In genomic region chr19:30682576-30683536, GRCh38 we compare ENCODE assay signal across 8 cellular contexts.
DNase-seq lines count a peak whose midpoint lies in the region; ATAC-seq, FAIRE-seq and TF ChIP-seq lines count a peak whose summit lies in the region.

No MANE protein-coding gene starts in this region.

- H3K4me1 ChIP-seq in HepG2 (ENCODE audit: insufficient read depth, low read length): no peaks in the 10 kb centered on the region

- H3K9ac ChIP-seq in HepG2 (ENCODE audit: insufficient read depth, low read depth, low read length): no peak overlapping the region

- H4K20me1 ChIP-seq in HepG2 (ENCODE audit: insufficient read depth, low read length): no peaks in the 10 kb centered on the region

- no peak for ATAC-seq in activated CD4-positive, alpha-beta T cell treated with anti-CD3 and anti-CD28 coated beads for 36 hours
- peak; percentile 74 for ATAC-seq in HepG2
- ATAC-seq in GM21515 (IDR thresholded peaks at IDR 0.05; ENCODE audit: unreplicated experiment): no peak

- no peak for TF ChIP-seq POLR2A in HepG2 (IDR thresholded peaks at IDR 0.05; ENCODE audit: insufficient read depth in 1 of 2, low read depth in 2 of 2, low read length in 2 of 2)

- no peak overlapping the region for H3K27ac ChIP-seq in HepG2 (ENCODE audit: extremely low read length, insufficient read depth, low read length)

- peak; percentile 60 for TF ChIP-seq RAD21 in HepG2 (CRISPR knock-in tag; IDR thresholded peaks at IDR 0.05)

- TF ChIP-seq EP300 in HepG2 (IDR thresholded peaks at IDR 0.05; ENCODE audit: low read depth in 2 of 2, low read length in 2 of 2) (no peak), HepG2 (CRISPR knock-in tag; IDR thresholded peaks at IDR 0.05; ENCODE audit: borderline replicate concordance) (no peak)

- FAIRE-seq in HepG2 (lab: Jason Lieb, UNC): peak; percentile 47

- peaks cover 0 to 26% of the 10 kb centered on the region in 2 experiments; a peak in 3 of 5 replicates for H3K27me3 ChIP-seq in HepG2 (ENCODE audit: control insufficient read depth in 1 of 2, insufficient read depth in 2 of 2, low read length in 2 of 2)

- H3K4me3 Mint-ChIP-seq in activated CD4-positive, alpha-beta T cell treated with anti-CD3 and anti-CD28 coated beads for 36 hours: no peak overlapping the region

- POLR2A ChIA-PET in activated CD4-positive, alpha-beta T cell treated with anti-CD3 and anti-CD28 coated beads for 36 hours (lab: Charles Lee): no interaction called here
- POLR2A ChIA-PET in HepG2 (lab: Yijun Ruan, JAX): no interaction called here

- DNase-seq in ACHN: peak; percentile 51
- peak; percentile 81 for DNase-seq in GM13976 (ENCODE audit: low spot score)
- DNase-seq in NCI-H226: peak; percentile 7
- peak; percentile 76 for DNase-seq in activated CD4-positive, alpha-beta T cell treated with anti-CD3 and anti-CD28 coated beads for 36 hours
- peak; percentile 83 for DNase-seq in dermis blood vessel endothelial cell
- peak; percentile 35 for DNase-seq in HepG2 (ENCODE audit: low spot score)
- peak; percentile 36 to 55 for DNase-seq in stimulated activated CD4-positive, alpha-beta T cell treated with anti-CD3 and anti-CD28 coated beads, Interleukin-4, amount 100 ng/mL, for 48 hours (ENCODE audit: low read depth in 2 of 2)

- in situ Hi-C loops in ACHN (cut with HindIII; ENCODE audit: low pct_ligation_motif_present, low pct_unique_long_range_greater_than_20kb, low sequenced_read_pairs): no loop called here
- in situ Hi-C loops in GM13976 (cut with MboI; ENCODE audit: low sequenced_read_pairs, unreplicated experiment): loop anchor here (10.0 kb wide), 1 partner anchor 1542 kb away; no protein-coding TSS in a partner anchor
- in situ Hi-C loops in HepG2 (cut with HindIII; ENCODE audit: extremely low pct_ligation_motif_present, low pct_unique_long_range_greater_than_20kb): no loop called here

- intact Hi-C loops in activated CD4-positive, alpha-beta T cell treated with anti-CD3 and anti-CD28 coated beads for 36 hours (cut with DNase I, micrococcal nuclease): loop anchor here (2.0 to 10.0 kb wide), 4 partner anchors 672 to 1542 kb away; no protein-coding TSS in a partner anchor
- intact Hi-C loops in HepG2 (cut with micrococcal nuclease; ENCODE audit: unreplicated experiment): no loop called here

- 3% methylated on average over 24 of the region's 26 CpGs for WGBS in HepG2 (ENCODE audit: low lambda C conversion rate)

- BruUV-seq in HepG2 (replicated peaks; lab: Mats Ljungman, UMichigan): no TSS peak

- H3K4me3 ChIP-seq in HepG2 (replicated peaks in 1 of 3; ENCODE audit: insufficient read depth in 1 of 3, low read depth in 2 of 3, low read length in 3 of 3): no peak overlapping the region

- no peaks in the 10 kb centered on the region for H3K9me3 ChIP-seq in HepG2 (ENCODE audit: low read length)

- H3K4me1 Mint-ChIP-seq in activated CD4-positive, alpha-beta T cell treated with anti-CD3 and anti-CD28 coated beads for 36 hours: no peaks in the 10 kb centered on the region

- H3K4me2 ChIP-seq in HepG2 (ENCODE audit: low read depth, low read length): no peak overlapping the region

- CTCF ChIA-PET in activated CD4-positive, alpha-beta T cell treated with anti-CD3 and anti-CD28 coated beads for 36 hours (lab: Charles Lee): interaction anchor here (0.7 to 3.2 kb wide), 18 partner anchors 8 to 1742 kb away, joined by 3 to 12 read pairs (median 3); no protein-coding TSS in a partner anchor
- CTCF ChIA-PET in HepG2 (lab: Yijun Ruan, JAX; ENCODE audit: low intra/inter-chr PET ratio, low total read pairs): interaction anchor here (0.8 to 1.7 kb wide), 2 partner anchors 1541 to 1887 kb away, joined by 5 to 17 read pairs; no protein-coding TSS in a partner anchor

- H3K36me3 Mint-ChIP-seq in activated CD4-positive, alpha-beta T cell treated with anti-CD3 and anti-CD28 coated beads for 36 hours (ENCODE audit: low read depth): no peaks in the 10 kb centered on the region

- no peak overlapping the region for H2AFZ ChIP-seq in HepG2 (ENCODE audit: low read length)

- H3K79me2 ChIP-seq in HepG2 (ENCODE audit: insufficient read depth, low read length): no peaks in the 10 kb centered on the region

- H3K9me3 Mint-ChIP-seq in activated CD4-positive, alpha-beta T cell treated with anti-CD3 and anti-CD28 coated beads for 36 hours (ENCODE audit: low read depth): no peaks in the 10 kb centered on the region

- peak; percentile 81 for TF ChIP-seq CTCF in GM13976 (IDR thresholded peaks at IDR 0.05; ENCODE audit: borderline replicate concordance, control extremely low read depth, extremely low read depth, insufficient read depth, missing control alignments)
- TF ChIP-seq CTCF in HepG2 (CRISPR knock-in tag; IDR thresholded peaks at IDR 0.05): peak; percentile 84

- peaks cover 28% of the 10 kb centered on the region for H3K27me3 Mint-ChIP-seq in activated CD4-positive, alpha-beta T cell treated with anti-CD3 and anti-CD28 coated beads for 36 hours

- no peaks in the 10 kb centered on the region for H3K36me3 ChIP-seq in HepG2 (replicated peaks in 1 of 2; ENCODE audit: control insufficient read depth in 1 of 2, insufficient read depth in 2 of 2, low read length in 2 of 2)

- H3K27ac Mint-ChIP-seq in activated CD4-positive, alpha-beta T cell treated with anti-CD3 and anti-CD28 coated beads for 36 hours: no peak overlapping the region

TF ChIP-seq in HepG2, 621 proteins besides CTCF, POLR2A, EP300 and RAD21:
- TF ChIP-seq XRCC5 (optimal IDR thresholded peaks at IDR 0.05; ENCODE audit: low read length): peak; percentile 75
- TF ChIP-seq PBX3 (CRISPR knock-in tag; IDR thresholded peaks at IDR 0.05; ENCODE audit: borderline replicate concordance): no peak
- peak; percentile 93 for TF ChIP-seq STAG1 (CRISPR knock-in tag; IDR thresholded peaks at IDR 0.05)
- TF ChIP-seq SMC3 (IDR thresholded peaks at IDR 0.05; ENCODE audit: low read length): peak; percentile 49; the same call in 1 of the 2 replicates
- 0 out of 2 replicates have a peak, but pooled peaks have one; percentile 47 for TF ChIP-seq ARID3A (IDR thresholded peaks at IDR 0.05; ENCODE audit: low read depth, low read length)
- TF ChIP-seq ARHGAP35 (CRISPR knock-in tag; IDR thresholded peaks at IDR 0.05; ENCODE audit: borderline replicate concordance): no peak
- TF ChIP-seq KDM2A (CRISPR knock-in tag; IDR thresholded peaks at IDR 0.05; ENCODE audit: borderline replicate concordance, low read depth): peak; percentile 25; the same call in 1 of the 2 replicates
- peak; percentile 86 for TF ChIP-seq FOSL2 (CRISPR knock-in tag; IDR thresholded peaks at IDR 0.05)

Comparison
In these comparisons a context has a peak if more than half of its experiments do, and no peak if none do; other contexts are left out.
1. DNase-seq: peak in every context shown above with its lines; median percentile 83 in dermis blood vessel endothelial cell; 81 in GM13976; 76 in activated CD4-positive, alpha-beta T cell treated with anti-CD3 and anti-CD28 coated beads for 36 hours; 51 in ACHN; 46 in stimulated activated CD4-positive, alpha-beta T cell treated with anti-CD3 and anti-CD28 coated beads, Interleukin-4, amount 100 ng/mL, for 48 hours; 35 in HepG2; 7 in NCI-H226.